9 cellular contexts compared by ENCODE assay signal in the genomic region with DNA sequence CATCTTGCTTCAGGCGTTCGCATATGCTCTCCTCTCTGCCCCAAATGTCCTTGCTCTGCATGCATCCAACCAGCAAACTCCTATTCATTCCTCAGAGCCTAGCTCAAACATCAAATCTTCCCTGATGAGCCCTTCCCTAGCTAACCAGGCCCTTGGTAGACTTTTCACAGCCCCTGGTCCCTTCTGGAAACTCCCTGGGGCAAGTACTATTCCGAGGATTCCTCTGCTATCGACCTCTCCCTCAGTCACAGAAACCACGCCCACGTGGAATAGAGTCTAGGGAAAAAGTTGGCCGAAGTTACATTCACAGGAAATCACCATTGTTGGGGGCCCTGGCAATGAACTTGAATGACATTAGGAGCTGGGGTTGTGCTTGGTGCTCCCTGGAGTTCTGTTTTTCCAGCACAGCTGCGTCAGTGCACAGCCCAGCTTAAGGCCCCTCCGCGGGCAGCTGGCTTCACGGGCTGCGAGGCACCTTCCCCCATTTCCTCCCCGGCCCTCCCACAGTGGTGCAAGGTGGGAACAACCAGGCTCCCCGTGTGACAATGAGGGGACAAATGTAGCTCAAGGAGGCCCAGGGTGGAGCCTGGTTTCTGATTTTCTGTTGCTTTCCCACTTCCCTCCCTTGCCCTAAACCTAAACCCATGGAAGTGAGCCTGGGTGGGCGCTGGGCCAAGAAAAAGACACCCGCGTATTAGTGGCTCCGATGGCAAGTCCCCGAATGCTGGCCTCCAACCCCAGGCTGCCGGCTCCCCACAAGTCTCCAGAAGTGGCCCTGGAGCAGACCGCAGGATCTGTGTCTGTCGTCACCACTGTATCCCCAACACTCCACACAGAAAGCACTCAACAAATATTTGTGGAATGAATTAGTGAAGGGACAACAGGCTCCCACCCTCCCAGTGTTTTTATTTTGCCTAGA. TPM values are rescaled to one million over a fixed set of nuclear protein-coding genes. Genes with fewer than 3 reads are reported as not detected.
DNase-seq lines count a peak whose midpoint lies in the region; ATAC-seq, FAIRE-seq and TF ChIP-seq lines count a peak whose summit lies in the region.
"Had no signal": no experiment of that assay in that cellular context is flagged by ENCODE, and none has a peak within 500 bp of the region (broad histone marks: within the 10 kb centered on the region; RNA-seq: fewer than 3 reads in every experiment).

No MANE protein-coding gene starts in this region.

- H3K4me1 ChIP-seq in A673 (ENCODE audit: insufficient read depth, low read length, poor library complexity, severe bottlenecking) (peaks cover 43% of the 10 kb centered on the region), H1 (replicated peaks in 1 of 4; ENCODE audit: control insufficient read depth in 3 of 4, insufficient read depth in 4 of 4, low read length in 3 of 4) (peaks cover 7 to 29% (median 21%) of the 10 kb centered on the region in 4 experiments)

- POLR2A ChIA-PET in A673 (lab: Charles Lee; ENCODE audit: low non-redundant PET): no interaction called here
- POLR2A ChIA-PET in H1 (lab: Charles Lee; ENCODE audit: partially characterized antibody): interaction anchor here (0.7 to 4.6 kb wide), 3 partner anchors 9 to 141 kb away, joined by 3 to 39 read pairs (median 24); a partner anchor contains a TSS
- POLR2A ChIA-PET in GM10248 (lab: Yijun Ruan, JAX): no interaction called here

- H3K27me3 Mint-ChIP-seq in nephron progenitor cell (ENCODE audit: low read depth, poor library complexity): no peaks in the 10 kb centered on the region

- H3K79me1 ChIP-seq in H1 (ENCODE audit: low read depth, low read length): peaks cover 24% of the 10 kb centered on the region

- no peak overlapping the region for H4K91ac ChIP-seq in H1 (replicated peaks; ENCODE audit: insufficient read length, low read length)

- ATAC-seq in HG03139 (IDR thresholded peaks at IDR 0.05; ENCODE audit: unreplicated experiment): no peak

- no peak overlapping the region for H2AK5ac ChIP-seq in H1 (ENCODE audit: low read depth, low read length)

- no peak overlapping the region for H3K14ac ChIP-seq in H1 (ENCODE audit: insufficient read length)

- H3K36me3 ChIP-seq in A673 (ENCODE audit: insufficient read depth, low read length, poor library complexity, severe bottlenecking) (no peaks in the 10 kb centered on the region), H1 (ENCODE audit: control insufficient read depth in 2 of 4, insufficient read depth in 4 of 4, low read length in 3 of 4) (no peaks in the 10 kb centered on the region)

- no peak overlapping the region for H4K8ac ChIP-seq in H1 (ENCODE audit: extremely low read depth, insufficient read depth, low read length)

- no peak for FAIRE-seq in H1 (lab: Jason Lieb, UNC)

- no peak overlapping the region for H3K9ac ChIP-seq in H1 (replicated peaks in 1 of 4; ENCODE audit: extremely low read depth in 1 of 4, low read depth in 3 of 4, low read length in 3 of 4)

- H3K56ac ChIP-seq in H1 (replicated peaks; ENCODE audit: insufficient read length, low read depth, low read length): no peak overlapping the region

- H3K27ac ChIP-seq in A673 (ENCODE audit: low read depth, low read length, poor library complexity, severe bottlenecking): peak overlapping the region; percentile 65
- no peak overlapping the region for H3K27ac ChIP-seq in H1 (ENCODE audit: low read depth, low read length)

- no peak overlapping the region for H2BK120ac ChIP-seq in H1 (replicated peaks; ENCODE audit: low read depth, low read length)

- H3K4me3 Mint-ChIP-seq in nephron progenitor cell: no peak overlapping the region

- H3K4me3 ChIP-seq in A673 (ENCODE audit: low read depth, low read length, poor library complexity, severe bottlenecking) (no peak overlapping the region), H1 (ENCODE audit: extremely low read depth in 1 of 4, insufficient read depth in 2 of 4, low read depth in 3 of 4, low read length in 4 of 4) (no peak overlapping the region)

- peaks cover 8% of the 10 kb centered on the region for H3K23me2 ChIP-seq in H1 (ENCODE audit: low read depth, low read length)

- no peak overlapping the region; the same call in 1 of the 2 replicates for H3K18ac ChIP-seq in H1 (ENCODE audit: extremely low read depth, low read length)

- TF ChIP-seq CTCF in A673 (conservative IDR thresholded peaks at IDR 0.05; ENCODE audit: low read depth, low read length): no peak
- no peak for TF ChIP-seq CTCF in H1 (IDR thresholded peaks at IDR 0.05; ENCODE audit: control extremely low read depth in 1 of 3, insufficient read depth in 1 of 3, low read depth in 1 of 3, low read length in 3 of 3)
- TF ChIP-seq CTCF in nephron progenitor cell (IDR thresholded peaks at IDR 0.05): no peak
- no peak for TF ChIP-seq CTCF in GM10248 (IDR thresholded peaks at IDR 0.05; ENCODE audit: control extremely low read depth, extremely low read depth, low read depth, missing control alignments)

- peak overlapping the region; percentile 71; the same call in 1 of the 2 replicates for H2BK5ac ChIP-seq in H1 (ENCODE audit: low read depth, low read length)

- no peaks in the 10 kb centered on the region for H3K9me3 Mint-ChIP-seq in nephron progenitor cell

- no peak overlapping the region for H2BK20ac ChIP-seq in H1 (ENCODE audit: low read length)

- H3K27me3 ChIP-seq in A673 (replicated peaks; ENCODE audit: insufficient read depth, low read depth, low read length, poor library complexity): no peaks in the 10 kb centered on the region
- peaks cover 0 to 2% (median 0%) of the 10 kb centered on the region in 4 experiments; a peak in 1 of 7 replicates for H3K27me3 ChIP-seq in H1 (replicated peaks in 1 of 4; ENCODE audit: control insufficient read depth in 3 of 4, extremely low read depth in 1 of 4, insufficient read depth in 3 of 4, low read length in 3 of 4)

- H2AFZ ChIP-seq in H1 (ENCODE audit: low read length): no peak overlapping the region

- H4K20me1 ChIP-seq in H1 (replicated peaks in 1 of 2; ENCODE audit: control insufficient read depth in 1 of 2, insufficient read depth in 2 of 2, low read length in 2 of 2): peaks cover 9 to 10% of the 10 kb centered on the region in 2 experiments

- peaks cover 0 to 42% of the 10 kb centered on the region in 2 experiments; a peak in 2 of 4 replicates for H3K79me2 ChIP-seq in H1 (ENCODE audit: control insufficient read depth in 1 of 2, insufficient read depth in 2 of 2, low read length in 2 of 2)

- no peak overlapping the region for H3K4ac ChIP-seq in H1 (replicated peaks; ENCODE audit: insufficient read length, low read depth, low read length)

- CTCF ChIA-PET in A673 (lab: Charles Lee) (no interaction called here), H1 (lab: Charles Lee; ENCODE audit: partially characterized antibody) (interaction anchor here (0.5 to 2.5 kb wide), 9 partner anchors 13 to 626 kb away, joined by 3 to 11 read pairs (median 3); no protein-coding TSS in a partner anchor), GM10248 (lab: Yijun Ruan, JAX) (interaction anchor here (1.1 to 10.4 kb wide), 3 partner anchors 11 to 28 kb away, joined by 3 to 61 read pairs (median 4); no protein-coding TSS in a partner anchor)

- BruUV-seq in A673 (replicated peaks; lab: Mats Ljungman, UMichigan): no TSS peak

- H2BK15ac ChIP-seq in H1 (ENCODE audit: low read length): no peak overlapping the region

- WGBS in H1 (ENCODE audit: extremely low coverage in 1 of 2, insufficient coverage in 1 of 2, insufficient read length in 1 of 2, insufficient replicate concordance in 2 of 2, low coverage in 1 of 2, low lambda C conversion rate in 2 of 2, missing lambda C conversion rate in 1 of 2), 2 experiments: 79% methylated on average over 22 of the region's 22 CpGs; no CpG with 5 or more reads in 1 of the 2 experiments

- TF ChIP-seq RAD21 in H1 (IDR thresholded peaks at IDR 0.05 in 1 of 2, conservative IDR thresholded peaks at IDR 0.05 in 1 of 2; ENCODE audit: low read depth in 2 of 2, low read length in 2 of 2): no peak

- peaks cover 10% of the 10 kb centered on the region for H3K36me3 Mint-ChIP-seq in nephron progenitor cell (ENCODE audit: low read depth)

- H2BK12ac ChIP-seq in H1 (ENCODE audit: low read depth, low read length): 0 out of 2 replicates have a peak overlapping the region, but pooled peaks have one; percentile 17

- TF ChIP-seq EP300 in H1 (IDR thresholded peaks at IDR 0.05; ENCODE audit: borderline replicate concordance in 1 of 2, low read depth in 2 of 2, low read length in 2 of 2): no peak

- 0 out of 4 replicates have a peak overlapping the region, but pooled peaks of 1 of the 2 experiments have one; percentile 2 for H3K4me2 ChIP-seq in H1 (ENCODE audit: insufficient read depth in 1 of 2, low read depth in 2 of 2, low read length in 2 of 2)

- no peak overlapping the region for H3K23ac ChIP-seq in H1 (ENCODE audit: insufficient read length)

- H3K27ac Mint-ChIP-seq in nephron progenitor cell: peak overlapping the region; percentile 86

- DNase-seq in A673 (ENCODE audit: low spot score) (peak; percentile 48), Kasumi-1 (lab: John Stamatoyannopoulos, UW) (peak; percentile 39 to 41), H1 (ENCODE audit: low read depth in 1 of 2, low spot score in 2 of 2) (no peak), nephron progenitor cell (no peak), NCI-H1417 treated with DMSO at 0.1 percent for 48 hours (lab: John Stamatoyannopoulos, UW) (no peak), GM10248 (ENCODE audit: extremely low spot score) (no peak)
- DNase-seq in activated CD4-positive, alpha-beta T cell treated with anti-CD3 and anti-CD28 coated beads, Interleukin-2, amount 50 U/mL, for 48 hours: no peak
- DNase-seq: activated naive CD4-positive, alpha-beta T cell had no signal

- no peak overlapping the region for H4K5ac ChIP-seq in H1 (ENCODE audit: insufficient read length, low read depth, low read length)

- peaks cover 58% of the 10 kb centered on the region for H3K4me1 Mint-ChIP-seq in nephron progenitor cell

- TF ChIP-seq POLR2A in H1 (IDR thresholded peaks at IDR 0.05; ENCODE audit: control extremely low read depth in 1 of 2, low read depth in 2 of 2, low read length in 2 of 2): no peak

- H3K9me3 ChIP-seq in A673 (ENCODE audit: low read depth, low read length, poor library complexity, severe bottlenecking): no peaks in the 10 kb centered on the region
- no peaks in the 10 kb centered on the region for H3K9me3 ChIP-seq in H1 (ENCODE audit: insufficient read depth in 2 of 2, low read depth in 1 of 2, low read length in 1 of 2)

- intact Hi-C loops in A673 (cut with micrococcal nuclease; ENCODE audit: unreplicated experiment): no loop called here

RNA-seq across cellular contexts. Expression of a gene that starts 4.3 kb away (rescaled TPM):
- total RNA-seq in A673 (2021): 1.2 and 1.9 TPM in 2 replicates
- total RNA-seq in H1 (2021; fragmentation: NEBNext Ultra II Directional; extraction: Animal tissue kit (Norgen Biotek cat#: 25700)): 0.52 and 0.84 TPM in 2 replicates
- polyA plus RNA-seq in H1 (2011; rRNA removed): 0.12 TPM in 1 of 2 replicates, not detected in the other
- not detected for polyA plus RNA-seq in H1 (2011; cell fraction: cytosol; rRNA removed)
- polyA plus RNA-seq in H1 (2011; cell fraction: nucleus; rRNA removed): not detected
- polyA plus RNA-seq in H1 (2012, experiment 1 of 2): not detected in 4 replicates
- polyA plus RNA-seq in H1 (2012, experiment 2 of 2): not detected
- polyA plus RNA-seq in H1 (2013, experiment 1 of 2): not detected
- 0.15 TPM for polyA plus RNA-seq in H1 (2013, experiment 2 of 2)
- 0.49 and 0.50 TPM in 2 replicates for polyA minus RNA-seq in H1 (2011; rRNA and poly(A)+ RNA removed)
- polyA minus RNA-seq in H1 (2011; cell fraction: cytosol; rRNA and poly(A)+ RNA removed): 1.5 TPM
- 1.8 TPM for polyA minus RNA-seq in H1 (2011; cell fraction: nucleus; rRNA and poly(A)+ RNA removed)

RNA-seq across cellular contexts. Expression of a gene that starts 4.5 kb away (rescaled TPM):
- total RNA-seq in A673 (2021): 172 and 176 TPM in 2 replicates
- 75.3 and 82.5 TPM in 2 replicates for total RNA-seq in H1 (2021; fragmentation: NEBNext Ultra II Directional; extraction: Animal tissue kit (Norgen Biotek cat#: 25700))
- 113 and 160 TPM in 2 replicates for polyA plus RNA-seq in H1 (2011; rRNA removed)
- 64.2 TPM for polyA plus RNA-seq in H1 (2011; cell fraction: cytosol; rRNA removed)
- 72.4 TPM for polyA plus RNA-seq in H1 (2011; cell fraction: nucleus; rRNA removed)
- 73.0 to 99.5 TPM (median 89.7 TPM) in 4 replicates for polyA plus RNA-seq in H1 (2012, experiment 1 of 2)
- 83.5 TPM for polyA plus RNA-seq in H1 (2012, experiment 2 of 2)
- 94.8 TPM for polyA plus RNA-seq in H1 (2013, experiment 1 of 2)
- 107 TPM for polyA plus RNA-seq in H1 (2013, experiment 2 of 2)
- 56.6 and 58.6 TPM in 2 replicates for polyA minus RNA-seq in H1 (2011; rRNA and poly(A)+ RNA removed)
- 50.7 TPM for polyA minus RNA-seq in H1 (2011; cell fraction: cytosol; rRNA and poly(A)+ RNA removed)
- polyA minus RNA-seq in H1 (2011; cell fraction: nucleus; rRNA and poly(A)+ RNA removed): 29.5 TPM

RNA-seq across cellular contexts. Expression of a gene that starts 30.0 kb away (rescaled TPM):
- total RNA-seq in A673 (2021): 131 and 134 TPM in 2 replicates
- total RNA-seq in H1 (2021; fragmentation: NEBNext Ultra II Directional; extraction: Animal tissue kit (Norgen Biotek cat#: 25700)): 77.3 and 84.6 TPM in 2 replicates
- 43.5 and 44.7 TPM in 2 replicates for polyA plus RNA-seq in H1 (2011; rRNA removed)
- 52.1 TPM for polyA plus RNA-seq in H1 (2011; cell fraction: cytosol; rRNA removed)
- 77.2 TPM for polyA plus RNA-seq in H1 (2011; cell fraction: nucleus; rRNA removed)
- 69.9 to 94.7 TPM (median 73.5 TPM) in 4 replicates for polyA plus RNA-seq in H1 (2012, experiment 1 of 2)
- polyA plus RNA-seq in H1 (2012, experiment 2 of 2): 78.6 TPM
- 38.1 TPM for polyA plus RNA-seq in H1 (2013, experiment 1 of 2)
- polyA plus RNA-seq in H1 (2013, experiment 2 of 2): 36.7 TPM
- 67.2 and 70.1 TPM in 2 replicates for polyA minus RNA-seq in H1 (2011; rRNA and poly(A)+ RNA removed)
- 40.0 TPM for polyA minus RNA-seq in H1 (2011; cell fraction: cytosol; rRNA and poly(A)+ RNA removed)
- polyA minus RNA-seq in H1 (2011; cell fraction: nucleus; rRNA and poly(A)+ RNA removed): 36.9 TPM

Comparison
In these comparisons a context has a peak if more than half of its experiments do, and no peak if none do; other contexts are left out.
1. DNase-seq: peak in A673 (single experiment) and Kasumi-1 (2 of 2); none in H1 (0 of 2), nephron progenitor cell (single experiment), NCI-H1417 treated with DMSO at 0.1 percent for 48 hours (single experiment), GM10248 (single experiment) and activated CD4-positive, alpha-beta T cell treated with anti-CD3 and anti-CD28 coated beads, Interleukin-2, amount 50 U/mL, for 48 hours (0 of 2).